20 cellular contexts compared by ENCODE assay signal in the genomic region with DNA sequence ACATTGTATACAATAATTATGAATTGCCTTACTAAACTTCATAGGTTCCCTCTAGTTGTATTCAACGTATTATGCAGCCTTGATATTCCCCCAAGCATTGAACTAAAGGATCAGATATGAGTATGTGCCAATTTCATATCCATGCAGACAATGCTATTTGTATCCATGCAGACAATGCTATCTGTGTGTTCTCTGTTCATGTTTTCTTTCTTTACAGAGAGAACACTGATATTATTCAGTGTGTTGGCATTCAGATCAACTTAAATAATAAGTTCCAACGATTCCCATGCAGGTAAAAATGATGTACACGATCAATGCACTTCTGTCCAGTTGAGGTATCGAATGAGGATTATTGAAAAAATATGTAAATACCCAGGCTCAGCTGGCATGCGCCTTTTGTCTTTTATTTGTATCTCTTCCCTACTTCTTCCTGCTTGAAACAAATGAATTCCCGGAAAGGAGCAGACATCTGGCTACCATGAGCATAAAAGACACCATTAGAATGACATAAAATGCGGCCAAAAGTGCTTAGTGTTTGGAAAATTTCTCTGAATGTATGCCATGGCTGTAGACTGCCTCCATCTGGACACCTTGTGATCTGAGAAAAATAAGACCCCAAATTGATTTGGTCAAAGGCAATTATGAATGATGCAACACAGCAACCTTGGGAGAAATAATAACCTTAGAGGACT.
DNase-seq lines count a peak whose midpoint lies in the region; ATAC-seq and TF ChIP-seq lines count a peak whose summit lies in the region.
"Had no signal": no experiment of that assay in that cellular context is flagged by ENCODE, and none has a peak within 500 bp of the region (broad histone marks: within the 10 kb centered on the region; RNA-seq: fewer than 3 reads in every experiment).

No MANE protein-coding gene starts in this region.

- H3K36me3 ChIP-seq in BJ (ENCODE audit: control insufficient read depth, insufficient read depth, low read length), result no peaks in the 10 kb centered on the region
- no peaks in the 10 kb centered on the region for H3K36me3 ChIP-seq in PC-3 (ENCODE audit: low read depth, low read length)
- H3K36me3 ChIP-seq: spleen had no signal

- no peaks in the 10 kb centered on the region for H3K79me2 ChIP-seq in PC-3 (ENCODE audit: low read length)

- BruUV-seq in PC-3 (replicated peaks; lab: Mats Ljungman, UMichigan), result no TSS peak

- H3K4me3 ChIP-seq in BJ (ENCODE audit: low read depth, low read length), result no peak overlapping the region
- H3K4me3 ChIP-seq in PC-3 (ENCODE audit: low read length), result no peak overlapping the region
- H3K4me3 ChIP-seq in epithelial cell of proximal tubule (ENCODE audit: low read depth, low read length), result no peak overlapping the region
- H3K4me3 ChIP-seq: spleen had no signal

- no peak overlapping the region for H3K4me3 Mint-ChIP-seq in activated CD8-positive, alpha-beta T cell treated with anti-CD3 and anti-CD28 coated beads, Interleukin-2, amount 10 ng/mL, durations not matched to agents 7 days and 5 days
- H3K4me3 Mint-ChIP-seq: activated CD4-positive, alpha-beta T cell treated with anti-CD3 and anti-CD28 coated beads, Interleukin-2, amount 10 ng/mL, durations not matched to agents 7 days and 5 days; effector memory CD8-positive, alpha-beta T cell; neural crest cell had no signal

- in situ Hi-C loops in G401 (cut with HindIII; ENCODE audit: low sequenced_read_pairs), result no loop called here

- intact Hi-C loops in PC-3 (cut with micrococcal nuclease), result no loop called here

- TF ChIP-seq CTCF in BJ (IDR thresholded peaks at IDR 0.05; ENCODE audit: insufficient read depth, low read depth, low read length), result peak; percentile 35
- TF ChIP-seq CTCF in PC-3 (conservative IDR thresholded peaks at IDR 0.05; ENCODE audit: low read depth, low read length), result peak; percentile 26; the same call in 1 of the 2 replicates
- peak; percentile 51 for TF ChIP-seq CTCF in epithelial cell of proximal tubule (conservative IDR thresholded peaks at IDR 0.05; ENCODE audit: low read depth, low read length)

- H2AFZ ChIP-seq in PC-3 (ENCODE audit: low read length), result no peak overlapping the region

- no peaks in the 10 kb centered on the region for H3K36me3 Mint-ChIP-seq in activated CD8-positive, alpha-beta T cell treated with anti-CD3 and anti-CD28 coated beads, Interleukin-2, amount 10 ng/mL, durations not matched to agents 7 days and 5 days (ENCODE audit: low read depth)

- ATAC-seq in PC-3, result no peak
- ATAC-seq in activated CD8-positive, alpha-beta T cell treated with anti-CD3 and anti-CD28 coated beads, Interleukin-2, amount 10 ng/mL, durations not matched to agents 7 days and 5 days, result no peak
- ATAC-seq: effector memory CD8-positive, alpha-beta T cell; foreskin keratinocyte; left lobe of liver had no signal

- H3K4me1 Mint-ChIP-seq in activated CD8-positive, alpha-beta T cell treated with anti-CD3 and anti-CD28 coated beads, Interleukin-2, amount 10 ng/mL, durations not matched to agents 7 days and 5 days (ENCODE audit: low read depth), result no peaks in the 10 kb centered on the region
- H3K4me1 Mint-ChIP-seq: activated CD4-positive, alpha-beta T cell treated with anti-CD3 and anti-CD28 coated beads, Interleukin-2, amount 10 ng/mL, durations not matched to agents 7 days and 5 days; neural crest cell had no signal

- no peak overlapping the region for H3K4me2 ChIP-seq in PC-3 (ENCODE audit: low read length)

- H3K27me3 Mint-ChIP-seq in activated CD8-positive, alpha-beta T cell treated with anti-CD3 and anti-CD28 coated beads, Interleukin-2, amount 10 ng/mL, durations not matched to agents 7 days and 5 days (ENCODE audit: low read depth), result no peaks in the 10 kb centered on the region
- H3K27me3 Mint-ChIP-seq: activated CD4-positive, alpha-beta T cell treated with anti-CD3 and anti-CD28 coated beads, Interleukin-2, amount 10 ng/mL, durations not matched to agents 7 days and 5 days; effector memory CD8-positive, alpha-beta T cell had no signal

- no peak overlapping the region for H3K27ac ChIP-seq in PC-3 (ENCODE audit: low read length)
- H3K27ac ChIP-seq: foreskin keratinocyte, spleen had no signal

- no peaks in the 10 kb centered on the region for H3F3A ChIP-seq in PC-3 (ENCODE audit: low read length, unreplicated experiment)

- H3K27me3 ChIP-seq in BJ (ENCODE audit: control insufficient read depth, insufficient read depth, low read length) (no peaks in the 10 kb centered on the region), PC-3 (ENCODE audit: low read length) (no peaks in the 10 kb centered on the region)
- H3K27me3 ChIP-seq: foreskin keratinocyte, spleen had no signal

- POLR2A ChIA-PET in BJ (lab: Charles Lee) (no interaction called here), PC-3 (lab: Charles Lee; ENCODE audit: unreplicated experiment) (no interaction called here)
- POLR2A ChIA-PET in activated CD8-positive, alpha-beta T cell treated with anti-CD3 and anti-CD28 coated beads, Interleukin-2, amount 10 ng/mL, durations not matched to agents 7 days and 5 days (lab: Charles Lee), result no interaction called here

- H3K9me3 ChIP-seq in PC-3 (ENCODE audit: low read length), result no peaks in the 10 kb centered on the region

- DNase-seq in BJ (ENCODE audit: low read depth) (peak; percentile 9), PC-3 (no peak), epithelial cell of proximal tubule (ENCODE audit: low read depth) (no peak), middle frontal gyrus (ENCODE audit: extremely low spot score, low spot score) (peak; percentile 19), NCI-H226 (no peak), G401 (ENCODE audit: low spot score) (no peak)
- no peak for DNase-seq in activated CD8-positive, alpha-beta T cell treated with anti-CD3 and anti-CD28 coated beads, Interleukin-2, amount 10 ng/mL, durations not matched to agents 7 days and 5 days
- DNase-seq in stimulated activated CD4-positive, alpha-beta T cell treated with anti-CD3 and anti-CD28 coated beads, Interleukin-4, amount 100 ng/mL, for 4 hours, result no peak
- DNase-seq: activated CD4-positive, alpha-beta T cell treated with anti-CD3 and anti-CD28 coated beads, Interleukin-2, amount 10 ng/mL, durations not matched to agents 7 days and 5 days; activated CD8-positive, alpha-beta memory T cell treated with anti-CD3 and anti-CD28 coated beads, Interleukin-2, amount 50 U/mL, for 48 hours; activated effector memory CD4-positive, alpha-beta T cell treated with Interleukin-2 at 50 U/mL for 16 hours; central memory CD4-positive, alpha-beta T cell; DMS 273 treated with DMSO at 0.1 percent for 48 hours; effector memory CD8-positive, alpha-beta T cell; foreskin keratinocyte; NCI-H1105; SHP77; spleen had no signal

- H3K9ac ChIP-seq in PC-3 (ENCODE audit: low read length), result no peak overlapping the region

- H4K20me1 ChIP-seq in PC-3 (ENCODE audit: low read length), result no peaks in the 10 kb centered on the region

- no peaks in the 10 kb centered on the region for H3K9me2 ChIP-seq in PC-3 (replicated peaks; ENCODE audit: low read length)

- H3K9me3 Mint-ChIP-seq in activated CD8-positive, alpha-beta T cell treated with anti-CD3 and anti-CD28 coated beads, Interleukin-2, amount 10 ng/mL, durations not matched to agents 7 days and 5 days (ENCODE audit: insufficient read depth), result peaks cover 4% of the 10 kb centered on the region
- H3K9me3 Mint-ChIP-seq: activated CD4-positive, alpha-beta T cell treated with anti-CD3 and anti-CD28 coated beads, Interleukin-2, amount 10 ng/mL, durations not matched to agents 7 days and 5 days; neural crest cell had no signal

- CTCF ChIA-PET in BJ (lab: Yijun Ruan, JAX), result interaction anchor here (0.5 kb wide), 1 partner anchor 353 kb away, joined by 3 read pairs; no protein-coding TSS in a partner anchor
- CTCF ChIA-PET in PC-3 (lab: Charles Lee), result no interaction called here
- CTCF ChIA-PET in activated CD8-positive, alpha-beta T cell treated with anti-CD3 and anti-CD28 coated beads, Interleukin-2, amount 10 ng/mL, durations not matched to agents 7 days and 5 days (lab: Charles Lee), result no interaction called here

- no peak overlapping the region for H3K27ac Mint-ChIP-seq in activated CD8-positive, alpha-beta T cell treated with anti-CD3 and anti-CD28 coated beads, Interleukin-2, amount 10 ng/mL, durations not matched to agents 7 days and 5 days
- H3K27ac Mint-ChIP-seq: activated CD4-positive, alpha-beta T cell treated with anti-CD3 and anti-CD28 coated beads, Interleukin-2, amount 10 ng/mL, durations not matched to agents 7 days and 5 days; effector memory CD8-positive, alpha-beta T cell had no signal

- H3K4me1 ChIP-seq in PC-3 (ENCODE audit: insufficient read depth, low read length), result no peaks in the 10 kb centered on the region
- H3K4me1 ChIP-seq: foreskin keratinocyte, spleen had no signal

Comparison
In these comparisons a context has a peak if more than half of its experiments do, and no peak if none do; other contexts are left out.
1. DNase-seq: peak in BJ (single experiment) and middle frontal gyrus (single experiment); none in PC-3 (single experiment), epithelial cell of proximal tubule (single experiment), activated CD8-positive, alpha-beta T cell treated with anti-CD3 and anti-CD28 coated beads, Interleukin-2, amount 10 ng/mL, durations not matched to agents 7 days and 5 days (single experiment), NCI-H226 (single experiment), stimulated activated CD4-positive, alpha-beta T cell treated with anti-CD3 and anti-CD28 coated beads, Interleukin-4, amount 100 ng/mL, for 4 hours (0 of 2) and G401 (single experiment).
2. Peak in every context shown above with its lines, with median percentiles within 50 percentile points of each other: CTCF ChIP-seq.